Comparison of ENCODE assay signal across 16 cellular contexts in genomic region chr17:47240806-47241205, GRCh38.
DNase-seq lines count a peak whose midpoint lies in the region; ATAC-seq, FAIRE-seq and TF ChIP-seq lines count a peak whose summit lies in the region.
"Had no signal": no experiment of that assay in that cellular context is flagged by ENCODE, and none has a peak within 500 bp of the region (broad histone marks: within the 10 kb centered on the region; RNA-seq: fewer than 3 reads in every experiment).

No MANE protein-coding gene starts in this region.

- H3K4me2 ChIP-seq in BLaER1 = peak overlapping the region; percentile 92
- no peak overlapping the region for H3K4me2 ChIP-seq in parathyroid adenoma (ENCODE audit: low read length)

- FAIRE-seq in HTR-8/SVneo (lab: Jason Lieb, UNC) = no peak
- FAIRE-seq: D721Med, endometrium had no signal

- in situ Hi-C loops in GM13976 (cut with MboI; ENCODE audit: low sequenced_read_pairs, unreplicated experiment) = no loop called here

- no peaks in the 10 kb centered on the region for H4K20me1 ChIP-seq in BLaER1

- H2AFZ ChIP-seq in parathyroid adenoma = no peak overlapping the region

- no peaks in the 10 kb centered on the region for H3K79me2 ChIP-seq in parathyroid adenoma

- no peak overlapping the region for H3K9ac ChIP-seq in BLaER1
- no peak overlapping the region for H3K9ac ChIP-seq in parathyroid adenoma

- DNase-seq in OCI-M1 (lab: John Stamatoyannopoulos, UW) (peak; percentile 65), epithelial cell of prostate (ENCODE audit: low read depth, low spot score) (no peak), GM13976 (ENCODE audit: low spot score) (no peak), HTR-8/SVneo (ENCODE audit: insufficient read length, low spot score) (no peak)
- DNase-seq: activated CD4-positive, alpha-beta T cell treated with anti-CD3 and anti-CD28 coated beads, Interleukin-2, amount 50 U/mL, for 4 hours; activated T-cell treated with anti-CD3 and anti-CD28 coated beads, Interleukin-2, amount 50 U/mL, for 4 hours; immature natural killer cell; mucosa of descending colon; occipital lobe; stimulated activated naive CD8-positive, alpha-beta T cell treated with anti-CD3 and anti-CD28 coated beads, Interleukin-15, Interleukin-2, amounts not matched to agents 100 U/mL and 50 U/mL, for 24 hours had no signal

- H3K4me1 ChIP-seq in BLaER1 (peaks cover 60% of the 10 kb centered on the region), parathyroid adenoma (peaks cover 16% of the 10 kb centered on the region)

- no peak overlapping the region for H3K4me3 ChIP-seq in BLaER1
- H3K4me3 ChIP-seq in parathyroid adenoma (ENCODE audit: low read depth, low read length) = no peak overlapping the region
- H3K4me3 ChIP-seq: mucosa of descending colon had no signal

- no peak for ATAC-seq in GM19463 (IDR thresholded peaks at IDR 0.05; ENCODE audit: unreplicated experiment)
- no peak for ATAC-seq in HG03521 (IDR thresholded peaks at IDR 0.05; ENCODE audit: unreplicated experiment)
- ATAC-seq: activated T-cell treated with anti-CD3 and anti-CD28 coated beads, Interleukin-2, amount 50 U/mL, for 4 hours had no signal

- H3K9me3 ChIP-seq in BLaER1 = peaks cover 29% of the 10 kb centered on the region
- H3K9me3 ChIP-seq in parathyroid adenoma (ENCODE audit: control insufficient read depth, low read length) = no peaks in the 10 kb centered on the region

- H3K27ac ChIP-seq in BLaER1 = peak overlapping the region; percentile 82
- peak overlapping the region; percentile 87 for H3K27ac ChIP-seq in epithelial cell of prostate
- peak overlapping the region; percentile 71 for H3K27ac ChIP-seq in parathyroid adenoma

- no peaks in the 10 kb centered on the region for H3K27me3 ChIP-seq in BLaER1
- no peaks in the 10 kb centered on the region for H3K27me3 ChIP-seq in parathyroid adenoma (ENCODE audit: control insufficient read depth, insufficient read depth, low read length)

- TF ChIP-seq CTCF in parathyroid adenoma (IDR thresholded peaks at IDR 0.05) (no peak), GM13976 (IDR thresholded peaks at IDR 0.05; ENCODE audit: borderline replicate concordance, control extremely low read depth, extremely low read depth, insufficient read depth, missing control alignments) (no peak)

- H3K36me3 ChIP-seq in BLaER1 (0 out of 2 replicates have a peak, but pooled peaks cover 8% of the 10 kb centered on the region), parathyroid adenoma (ENCODE audit: control insufficient read depth, insufficient read depth, low read length) (no peaks in the 10 kb centered on the region)
